1 cellular context compared by ENCODE assay signal in the genomic region with DNA sequence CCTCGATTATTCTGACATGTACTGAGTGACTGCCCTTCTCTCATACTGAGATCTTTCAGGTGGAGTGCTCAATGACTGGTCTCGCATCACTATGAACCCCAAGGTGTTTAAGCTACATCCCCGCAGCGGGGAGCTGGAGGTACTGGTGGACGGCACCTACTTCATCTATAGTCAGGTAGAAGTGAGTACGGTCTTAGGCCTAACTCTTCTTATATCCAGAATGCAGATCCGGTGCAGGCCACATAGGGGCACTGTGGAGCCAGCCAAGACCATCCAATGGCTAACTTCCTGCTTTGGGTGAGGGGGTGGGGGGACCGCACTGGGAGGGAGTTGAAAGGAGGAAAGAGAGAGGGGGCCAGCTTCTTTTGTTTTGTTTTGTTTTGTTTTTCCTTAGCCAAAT.
A peak's percentile ranks its signal among the peaks of the same experiment; 100 is the strongest.
TF ChIP-seq lines count a peak whose summit lies in the region.

No MANE protein-coding gene starts in this region.

TF ChIP-seq in A549, 52 proteins besides CTCF, POLR2A, EP300 and RAD21:
- peak; percentile 33; the same call in 2 of the 3 replicates for TF ChIP-seq SMC3 (IDR thresholded peaks at IDR 0.05)
- TF ChIP-seq, protein P1, sequence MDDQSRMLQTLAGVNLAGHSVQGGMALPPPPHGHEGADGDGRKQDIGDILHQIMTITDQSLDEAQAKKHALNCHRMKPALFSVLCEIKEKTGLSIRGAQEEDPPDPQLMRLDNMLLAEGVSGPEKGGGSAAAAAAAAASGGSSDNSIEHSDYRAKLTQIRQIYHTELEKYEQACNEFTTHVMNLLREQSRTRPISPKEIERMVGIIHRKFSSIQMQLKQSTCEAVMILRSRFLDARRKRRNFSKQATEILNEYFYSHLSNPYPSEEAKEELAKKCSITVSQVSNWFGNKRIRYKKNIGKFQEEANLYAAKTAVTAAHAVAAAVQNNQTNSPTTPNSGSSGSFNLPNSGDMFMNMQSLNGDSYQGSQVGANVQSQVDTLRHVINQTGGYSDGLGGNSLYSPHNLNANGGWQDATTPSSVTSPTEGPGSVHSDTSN (IDR thresholded peaks at IDR 0.05), result no peak
- no peak for TF ChIP-seq EHMT2 (IDR thresholded peaks at IDR 0.05; ENCODE audit: low read depth)
- no peak for TF ChIP-seq JUNB (IDR thresholded peaks at IDR 0.05)
- no peak for TF ChIP-seq HOXB13 (CRISPR knock-in tag; IDR thresholded peaks at IDR 0.05; ENCODE audit: low read depth)
